Comparison of ENCODE assay signal across 9 cellular contexts in the genomic region with DNA sequence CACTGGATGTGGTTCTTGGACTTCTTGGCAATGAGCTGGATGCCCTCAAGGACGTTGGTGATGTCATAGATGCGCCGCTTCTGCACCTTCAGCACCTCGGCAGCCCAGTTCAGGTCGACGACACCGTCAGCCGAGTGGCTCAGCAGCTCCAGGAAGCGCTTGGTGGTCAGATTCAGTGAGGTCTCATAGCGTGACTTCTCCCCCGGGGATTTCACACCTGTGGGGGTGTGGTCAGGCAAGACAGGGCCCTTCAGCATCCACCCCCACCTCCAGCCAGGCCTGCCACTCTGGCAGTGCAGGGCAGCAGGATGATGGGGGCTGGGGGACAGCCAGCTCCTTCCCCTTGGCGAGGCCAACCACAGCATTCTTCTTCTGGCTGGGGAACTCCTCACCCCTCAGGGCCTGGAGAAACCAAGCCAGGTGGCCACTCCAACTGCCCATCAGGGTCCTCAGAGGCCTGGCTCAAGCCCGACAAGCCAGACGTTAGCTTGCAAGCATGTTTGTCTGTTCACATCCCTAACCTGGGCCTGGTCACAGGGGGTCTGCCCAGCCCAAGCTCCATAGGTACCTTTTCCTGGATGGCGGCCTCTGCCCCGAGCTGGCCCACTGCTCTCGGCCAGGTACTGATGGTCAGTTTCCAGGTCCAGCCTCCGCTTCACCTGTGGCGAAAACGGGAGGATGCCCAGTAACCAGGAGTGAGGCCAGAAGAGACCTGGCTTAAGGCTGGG. TPM values are rescaled to one million over a fixed set of nuclear protein-coding genes. Genes with fewer than 3 reads are reported as not detected.
DNase-seq lines count a peak whose midpoint lies in the region; ATAC-seq, FAIRE-seq and TF ChIP-seq lines count a peak whose summit lies in the region.
"Had no signal": no experiment of that assay in that cellular context is flagged by ENCODE, and none has a peak within 500 bp of the region (broad histone marks: within the 10 kb centered on the region; RNA-seq: fewer than 3 reads in every experiment).

No MANE protein-coding gene starts in this region.

- no peaks in the 10 kb centered on the region for H3K36me3 ChIP-seq in naive thymus-derived CD4-positive, alpha-beta T cell (ENCODE audit: control insufficient read depth in 2 of 3, insufficient read depth in 3 of 3, low read length in 3 of 3)
- no peaks in the 10 kb centered on the region for H3K36me3 ChIP-seq in suprapubic skin

- H3K4me1 ChIP-seq in naive thymus-derived CD4-positive, alpha-beta T cell (ENCODE audit: control insufficient read depth in 2 of 2, insufficient read depth in 2 of 2, low read length in 2 of 2): peaks cover 13 to 33% of the 10 kb centered on the region in 2 donors
- H3K4me1 ChIP-seq in suprapubic skin: peaks cover 34% of the 10 kb centered on the region

- H3K4me3 Mint-ChIP-seq in T-helper 1 cell treated with Interleukin-12 subunit alpha and Interleukin-12 subunit beta and Interleukin-4 antibody, amounts not matched to agents 30 μg/mL and 1 μg/mL, for 36 hours: peak overlapping the region; percentile 55
- peak overlapping the region in 9 of 10 donors; percentile 29 to 87 (median 72) for H3K4me3 Mint-ChIP-seq in naive thymus-derived CD4-positive, alpha-beta T cell

- POLR2A ChIA-PET in naive thymus-derived CD4-positive, alpha-beta T cell (lab: Charles Lee): interaction anchor here (0.6 to 6.8 kb wide), 7 partner anchors 8 to 52 kb away, joined by 3 to 75 read pairs (median 11); partner anchors contain the start of genes ACTL10, PXMP4 and ZNF341

- no peak for DNase-seq in GM18507 (ENCODE audit: extremely low spot score, insufficient read length, low read depth)
- DNase-seq in naive thymus-derived CD4-positive, alpha-beta T cell: no peak
- no peak for DNase-seq in NCI-H1105 treated with DMSO at 0.1 percent for 48 hours (lab: John Stamatoyannopoulos, UW)
- DNase-seq in NCI-H1092 (lab: John Stamatoyannopoulos, UW): no peak
- no peak for DNase-seq in suprapubic skin (ENCODE audit: low spot score in 2 of 2)
- no peak for DNase-seq in posterior cingulate gyrus

- no peak for TF ChIP-seq POLR2A in suprapubic skin (IDR thresholded peaks at IDR 0.05)

- peak overlapping the region; percentile 91 for H3K27ac Mint-ChIP-seq in T-helper 1 cell treated with Interleukin-12 subunit alpha and Interleukin-12 subunit beta and Interleukin-4 antibody, amounts not matched to agents 30 μg/mL and 1 μg/mL, for 36 hours
- H3K27ac Mint-ChIP-seq in naive thymus-derived CD4-positive, alpha-beta T cell: peak overlapping the region in 8 of 9 donors; percentile 28 to 92 (median 81)

- no peak for TF ChIP-seq CTCF in suprapubic skin (IDR thresholded peaks at IDR 0.05)

- H3K27ac ChIP-seq in naive thymus-derived CD4-positive, alpha-beta T cell (ENCODE audit: low read depth, low read length): no peak overlapping the region
- H3K27ac ChIP-seq in suprapubic skin: no peak overlapping the region
- H3K27ac ChIP-seq: neutrophil had no signal

- no peak for TF ChIP-seq EP300 in suprapubic skin (IDR thresholded peaks at IDR 0.05)

- H3K36me3 Mint-ChIP-seq in T-helper 1 cell treated with Interleukin-12 subunit alpha and Interleukin-12 subunit beta and Interleukin-4 antibody, amounts not matched to agents 30 μg/mL and 1 μg/mL, for 36 hours (ENCODE audit: low read depth): peaks cover 33% of the 10 kb centered on the region
- H3K36me3 Mint-ChIP-seq in naive thymus-derived CD4-positive, alpha-beta T cell: peaks cover 0 to 27% (median 0%) of the 10 kb centered on the region in 5 donors

- CTCF ChIA-PET in naive thymus-derived CD4-positive, alpha-beta T cell (lab: Charles Lee): interaction anchor here (0.6 to 5.7 kb wide), 5 partner anchors 9 to 63 kb away, joined by 3 to 33 read pairs (median 3); partner anchors contain the start of genes ACTL10, PXMP4 and ZNF341

- H3K4me3 ChIP-seq in naive thymus-derived CD4-positive, alpha-beta T cell (ENCODE audit: low read length): no peak overlapping the region
- no peak overlapping the region for H3K4me3 ChIP-seq in suprapubic skin

- no peaks in the 10 kb centered on the region for H3K9me3 Mint-ChIP-seq in T-helper 1 cell treated with Interleukin-12 subunit alpha and Interleukin-12 subunit beta and Interleukin-4 antibody, amounts not matched to agents 30 μg/mL and 1 μg/mL, for 36 hours
- no peaks in the 10 kb centered on the region for H3K9me3 Mint-ChIP-seq in naive thymus-derived CD4-positive, alpha-beta T cell

- H3K27me3 Mint-ChIP-seq in T-helper 1 cell treated with Interleukin-12 subunit alpha and Interleukin-12 subunit beta and Interleukin-4 antibody, amounts not matched to agents 30 μg/mL and 1 μg/mL, for 36 hours (ENCODE audit: low read depth): no peaks in the 10 kb centered on the region
- no peaks in the 10 kb centered on the region for H3K27me3 Mint-ChIP-seq in naive thymus-derived CD4-positive, alpha-beta T cell

- ATAC-seq in GM21619 (IDR thresholded peaks at IDR 0.05; ENCODE audit: unreplicated experiment): peak; percentile 63
- peak; percentile 59 for ATAC-seq in naive thymus-derived CD4-positive, alpha-beta T cell

- 80% methylated on average over 14 of the region's 20 CpGs for WGBS in suprapubic skin

- peak; percentile 90 for FAIRE-seq in GM18507 (lab: Jason Lieb, UNC)

- peaks cover 67% of the 10 kb centered on the region for H3K4me1 Mint-ChIP-seq in T-helper 1 cell treated with Interleukin-12 subunit alpha and Interleukin-12 subunit beta and Interleukin-4 antibody, amounts not matched to agents 30 μg/mL and 1 μg/mL, for 36 hours (ENCODE audit: low read depth)
- H3K4me1 Mint-ChIP-seq in naive thymus-derived CD4-positive, alpha-beta T cell: peaks cover 29 to 85% (median 44%) of the 10 kb centered on the region in 7 donors

- H3K27me3 ChIP-seq in naive thymus-derived CD4-positive, alpha-beta T cell (ENCODE audit: control insufficient read depth in 2 of 2, insufficient read depth in 2 of 2, low read length in 2 of 2): no peaks in the 10 kb centered on the region
- no peaks in the 10 kb centered on the region for H3K27me3 ChIP-seq in suprapubic skin
- H3K27me3 ChIP-seq: neutrophil had no signal

- H3K9me3 ChIP-seq in naive thymus-derived CD4-positive, alpha-beta T cell (ENCODE audit: control insufficient read depth in 2 of 3, low read length in 3 of 3): no peaks in the 10 kb centered on the region
- H3K9me3 ChIP-seq in suprapubic skin: no peaks in the 10 kb centered on the region
- H3K9me3 ChIP-seq: neutrophil had no signal

- intact Hi-C loops in naive thymus-derived CD4-positive, alpha-beta T cell (cut with micrococcal nuclease): loop anchor here in 1 of 2 donors (2.0 kb wide), 1 partner anchor 53 kb away; no protein-coding TSS in a partner anchor
- intact Hi-C loops in posterior cingulate gyrus (cut with DNase I): no loop called here

RNA-seq across cellular contexts. Expression of gene NECAB3, which starts 5.7 kb away (rescaled TPM):
- 10 to 100 TPM; 10.8 to 46.8 (median 16.3) TPM for total RNA-seq in naive thymus-derived CD4-positive, alpha-beta T cell
- polyA plus RNA-seq in naive thymus-derived CD4-positive, alpha-beta T cell: 1 to 10 TPM; 2.3 to 2.7 TPM
- total RNA-seq in suprapubic skin: 10 to 100 TPM; 19.9 to 37.5 (median 22.1) TPM

RNA-seq across cellular contexts. Expression of gene E2F1, which starts 6.3 kb away (rescaled TPM):
- total RNA-seq in naive thymus-derived CD4-positive, alpha-beta T cell: 10 to 100 TPM in 1 of 5 experiments, 1 to 10 TPM in 3, under 1 TPM in 1; 0.98 to 61.6 (median 1.6) TPM
- polyA plus RNA-seq in naive thymus-derived CD4-positive, alpha-beta T cell: under 1 TPM in 1 of 2 donors, not detected in 1; 0.46 TPM
- 1 to 10 TPM; 3.5 to 5.6 (median 4.6) TPM for total RNA-seq in suprapubic skin

RNA-seq across cellular contexts. Expression of gene ACTL10, which starts 13.2 kb away (rescaled TPM):
- 1 to 10 TPM in 4 of 5 experiments, under 1 TPM in 1; 0.66 to 4.9 (median 3.2) TPM for total RNA-seq in naive thymus-derived CD4-positive, alpha-beta T cell
- polyA plus RNA-seq in naive thymus-derived CD4-positive, alpha-beta T cell: 1 to 10 TPM; 2.0 to 4.4 TPM
- total RNA-seq in suprapubic skin: 1 to 10 TPM; 1.3 to 4.9 (median 3.0) TPM

RNA-seq across cellular contexts. Expression of gene C20orf144, which starts 17.8 kb away (rescaled TPM):
- total RNA-seq in naive thymus-derived CD4-positive, alpha-beta T cell: under 1 TPM in 4 of 5 experiments, not detected in 1; 0.17 to 0.79 (median 0.30) TPM
- under 1 TPM in 1 of 2 donors, not detected in 1; 0.20 TPM for polyA plus RNA-seq in naive thymus-derived CD4-positive, alpha-beta T cell
- total RNA-seq in suprapubic skin: not detected

RNA-seq across cellular contexts. Expression of gene PXMP4, which starts 40.2 kb away (rescaled TPM):
- 10 to 100 TPM in 3 of 5 experiments, 1 to 10 TPM in 2; 4.5 to 14.3 (median 10.1) TPM for total RNA-seq in naive thymus-derived CD4-positive, alpha-beta T cell
- polyA plus RNA-seq in naive thymus-derived CD4-positive, alpha-beta T cell: 10 to 100 TPM in 1 of 2 donors, 1 to 10 TPM in 1; 9.1 to 18.7 TPM
- 10 to 100 TPM in 3 of 4 donors, 1 to 10 TPM in 1; 8.7 to 32.4 (median 24.3) TPM for total RNA-seq in suprapubic skin
